In the genomic region with DNA sequence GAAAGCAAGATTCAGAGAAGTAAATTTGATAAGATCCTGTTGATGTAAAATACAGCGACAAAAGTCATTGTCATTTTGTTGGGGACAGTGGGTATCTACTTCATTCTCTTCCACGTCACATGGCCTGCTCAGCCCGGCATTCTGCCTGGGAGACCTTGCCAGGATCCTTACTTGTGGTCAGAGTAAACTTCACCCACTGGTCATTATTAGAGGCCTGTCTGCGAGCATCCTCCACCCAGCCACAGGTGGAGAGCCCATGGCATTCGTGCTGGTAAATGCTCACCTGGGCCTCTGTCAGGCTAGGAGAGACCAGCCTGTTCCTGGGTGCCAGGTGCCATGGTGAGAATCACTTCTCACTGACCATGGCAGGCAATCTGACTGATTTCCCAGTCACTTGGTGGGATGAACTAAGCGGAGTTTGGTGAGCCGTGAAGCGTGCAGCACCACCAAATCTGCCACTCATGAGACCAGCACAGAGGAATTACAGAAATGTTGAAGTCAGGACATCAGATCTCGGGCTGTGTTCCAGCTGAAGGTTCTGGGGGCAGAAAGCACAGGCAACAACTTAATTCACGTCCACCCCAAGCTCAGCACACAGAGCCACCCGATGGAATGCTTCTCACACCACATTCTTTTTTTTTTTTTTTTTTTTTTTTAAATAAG, we compare ENCODE assay signal across 31 cellular contexts.
DNase-seq lines count a peak whose midpoint lies in the region; ATAC-seq and TF ChIP-seq lines count a peak whose summit lies in the region.
"Had no signal": no experiment of that assay in that cellular context is flagged by ENCODE, and none has a peak within 500 bp of the region (broad histone marks: within the 10 kb centered on the region; RNA-seq: fewer than 3 reads in every experiment).

No MANE protein-coding gene starts in this region.

- no peak overlapping the region for H3K4me3 ChIP-seq in GM23338
- H3K4me3 ChIP-seq: esophagus muscularis mucosa, hepatocyte, SK-N-MC, skin epidermis, upper lobe of right lung had no signal

- peaks cover 6% of the 10 kb centered on the region for H3K27me3 Mint-ChIP-seq in GM23338 (ENCODE audit: insufficient read depth, low read depth, poor library complexity)
- no peaks in the 10 kb centered on the region for H3K27me3 Mint-ChIP-seq in WTC11 (ENCODE audit: low read depth)
- H3K27me3 Mint-ChIP-seq in activated T-cell treated with anti-CD3 and anti-CD28 coated beads, Interleukin-2, amount 50 U/mL, for 24 hours = no peaks in the 10 kb centered on the region
- H3K27me3 Mint-ChIP-seq: effector memory CD8-positive, alpha-beta T cell had no signal

- no peaks in the 10 kb centered on the region for H3K9me2 ChIP-seq in GM23338 (ENCODE audit: insufficient read depth)

- H3K9me3 Mint-ChIP-seq in GM23338 (no peaks in the 10 kb centered on the region), WTC11 (no peaks in the 10 kb centered on the region)
- H3K9me3 Mint-ChIP-seq in stimulated activated effector memory CD8-positive, alpha-beta T cell treated with anti-CD3 and anti-CD28 coated beads, Interleukin-12 subunit alpha, Interleukin-12 subunit beta, amount 100 ng/mL, for 72 hours = no peaks in the 10 kb centered on the region
- no peaks in the 10 kb centered on the region for H3K9me3 Mint-ChIP-seq in activated T-cell treated with anti-CD3 and anti-CD28 coated beads, Interleukin-2, amount 50 U/mL, for 24 hours
- H3K9me3 Mint-ChIP-seq: effector memory CD8-positive, alpha-beta T cell; natural killer cell had no signal

- no peak overlapping the region for H3K4me3 Mint-ChIP-seq in GM23338
- H3K4me3 Mint-ChIP-seq in WTC11 = no peak overlapping the region
- H3K4me3 Mint-ChIP-seq in stimulated activated effector memory CD8-positive, alpha-beta T cell treated with anti-CD3 and anti-CD28 coated beads, Interleukin-12 subunit alpha, Interleukin-12 subunit beta, amount 100 ng/mL, for 72 hours = no peak overlapping the region
- H3K4me3 Mint-ChIP-seq in activated T-cell treated with anti-CD3 and anti-CD28 coated beads, Interleukin-2, amount 50 U/mL, for 24 hours = no peak overlapping the region
- H3K4me3 Mint-ChIP-seq: effector memory CD8-positive, alpha-beta T cell; natural killer cell had no signal

- DNase-seq in GM23338 (ENCODE audit: low spot score) (no peak), WTC11 (ENCODE audit: low spot score) (no peak), glomerular visceral epithelial cell (ENCODE audit: extremely low spot score) (peak; percentile 95), NCI-H187 treated with DMSO at 0.1 percent for 48 hours (lab: John Stamatoyannopoulos, UW) (no peak), retina (no peak)
- no peak for DNase-seq in stimulated activated effector memory CD8-positive, alpha-beta T cell treated with anti-CD3 and anti-CD28 coated beads, Interleukin-12 subunit alpha, Interleukin-12 subunit beta, amount 100 ng/mL, for 72 hours (ENCODE audit: low spot score in 2 of 2)
- DNase-seq in activated T-cell treated with anti-CD3 and anti-CD28 coated beads, Interleukin-2, amount 50 U/mL, for 24 hours = no peak
- DNase-seq: activated CD4-positive, alpha-beta T cell treated with anti-CD3 and anti-CD28 coated beads for 48 hours; activated CD8-positive, alpha-beta memory T cell treated with anti-CD3 and anti-CD28 coated beads for 24 hours; activated gamma-delta T cell treated with Interleukin-2 at 50 U/mL for 16 hours; Caco-2; DMS79 treated with DMSO at 0.1 percent for 48 hours; effector memory CD8-positive, alpha-beta T cell; foreskin keratinocyte; GF-D8; HCEC 1CT; left ventricle myocardium superior; midbrain; natural killer cell; NCI-H1436; NCI-H2107; NCI-H446 treated with DMSO at 0.1 percent for 48 hours; NCI-H82; stimulated activated CD8-positive, alpha-beta memory T cell treated with anti-CD3 and anti-CD28 coated beads, Interleukin-4, amount 100 ng/mL, for 48 hours; upper lobe of right lung had no signal

- peaks cover 19% of the 10 kb centered on the region for H3K79me2 ChIP-seq in GM23338 (replicated peaks; ENCODE audit: insufficient read depth)

- CTCF ChIA-PET in WTC11 (lab: Charles Lee) = interaction anchor here (0.6 to 0.9 kb wide), 4 partner anchors 9 to 112 kb away, joined by 3 to 6 read pairs (median 3); no protein-coding TSS in a partner anchor

- no peak overlapping the region for H3K27ac Mint-ChIP-seq in GM23338
- peak overlapping the region; percentile 37; the same call in 1 of the 2 replicates for H3K27ac Mint-ChIP-seq in WTC11
- peak overlapping the region; percentile 40 for H3K27ac Mint-ChIP-seq in stimulated activated effector memory CD8-positive, alpha-beta T cell treated with anti-CD3 and anti-CD28 coated beads, Interleukin-12 subunit alpha, Interleukin-12 subunit beta, amount 100 ng/mL, for 72 hours
- no peak overlapping the region for H3K27ac Mint-ChIP-seq in activated T-cell treated with anti-CD3 and anti-CD28 coated beads, Interleukin-2, amount 50 U/mL, for 24 hours
- H3K27ac Mint-ChIP-seq: natural killer cell had no signal

- H3K4me1 Mint-ChIP-seq in GM23338 (peaks cover 27% of the 10 kb centered on the region), WTC11 (peaks cover 33% of the 10 kb centered on the region)
- no peaks in the 10 kb centered on the region for H3K4me1 Mint-ChIP-seq in stimulated activated effector memory CD8-positive, alpha-beta T cell treated with anti-CD3 and anti-CD28 coated beads, Interleukin-12 subunit alpha, Interleukin-12 subunit beta, amount 100 ng/mL, for 72 hours
- H3K4me1 Mint-ChIP-seq in activated T-cell treated with anti-CD3 and anti-CD28 coated beads, Interleukin-2, amount 50 U/mL, for 24 hours (ENCODE audit: low read depth) = peaks cover 5% of the 10 kb centered on the region

- H3K27ac ChIP-seq in GM23338 (ENCODE audit: low read depth) = 0 out of 2 replicates have a peak overlapping the region, but pooled peaks have one; percentile 74
- H3K27ac ChIP-seq: esophagus muscularis mucosa, foreskin keratinocyte, hepatocyte, KMS-11, SK-N-MC, skin epidermis, upper lobe of right lung had no signal

- 0 out of 2 replicates have a peak, but pooled peaks cover 3% of the 10 kb centered on the region for H3F3A ChIP-seq in GM23338 (replicated peaks; ENCODE audit: low read depth)

- no peak overlapping the region for H3K4me2 ChIP-seq in GM23338
- H3K4me2 ChIP-seq: hepatocyte, KMS-11 had no signal

- peaks cover 11% of the 10 kb centered on the region for H4K20me1 ChIP-seq in GM23338 (replicated peaks; ENCODE audit: insufficient read depth)

- peaks cover 27% of the 10 kb centered on the region; the same call in 1 of the 2 replicates for H3K4me1 ChIP-seq in GM23338 (ENCODE audit: insufficient read depth)
- H3K4me1 ChIP-seq: Caco-2, esophagus muscularis mucosa had no signal

- H3K36me3 Mint-ChIP-seq in GM23338 (ENCODE audit: low read depth) (no peaks in the 10 kb centered on the region; the same call in 2 of the 3 replicates), WTC11 (no peaks in the 10 kb centered on the region)
- no peaks in the 10 kb centered on the region for H3K36me3 Mint-ChIP-seq in stimulated activated effector memory CD8-positive, alpha-beta T cell treated with anti-CD3 and anti-CD28 coated beads, Interleukin-12 subunit alpha, Interleukin-12 subunit beta, amount 100 ng/mL, for 72 hours
- H3K36me3 Mint-ChIP-seq in activated T-cell treated with anti-CD3 and anti-CD28 coated beads, Interleukin-2, amount 50 U/mL, for 24 hours (ENCODE audit: low read depth) = peaks cover 6% of the 10 kb centered on the region
- H3K36me3 Mint-ChIP-seq: natural killer cell had no signal

- ATAC-seq in GM23338 (no peak), WTC11 (no peak), GM18861 (IDR thresholded peaks at IDR 0.05; ENCODE audit: unreplicated experiment) (no peak)
- no peak for ATAC-seq in stimulated activated effector memory CD8-positive, alpha-beta T cell treated with anti-CD3 and anti-CD28 coated beads, Interleukin-12 subunit alpha, Interleukin-12 subunit beta, amount 100 ng/mL, for 72 hours
- ATAC-seq: effector memory CD8-positive, alpha-beta T cell; foreskin keratinocyte; left ventricle myocardium superior; natural killer cell; upper lobe of right lung had no signal

- no peak overlapping the region for H2AFZ ChIP-seq in GM23338
- H2AFZ ChIP-seq: hepatocyte had no signal

- H3K27me3 ChIP-seq in GM23338 (ENCODE audit: insufficient read depth) = no peaks in the 10 kb centered on the region
- H3K27me3 ChIP-seq: esophagus muscularis mucosa, foreskin keratinocyte, hepatocyte, upper lobe of right lung had no signal

- no peak for TF ChIP-seq CTCF in GM23338 (conservative IDR thresholded peaks at IDR 0.05; ENCODE audit: low read depth in 2 of 2)
- TF ChIP-seq CTCF in WTC11 (IDR thresholded peaks at IDR 0.05) = no peak

- POLR2A ChIA-PET in WTC11 (lab: Charles Lee) = interaction anchor here (0.7 kb wide), 2 partner anchors 27 to 39 kb away, joined by 3 to 6 read pairs; no protein-coding TSS in a partner anchor

- H3K36me3 ChIP-seq in GM23338 (ENCODE audit: insufficient read depth) = no peaks in the 10 kb centered on the region
- H3K36me3 ChIP-seq: esophagus muscularis mucosa, upper lobe of right lung had no signal

TF ChIP-seq in GM23338, 12 proteins besides CTCF, POLR2A, EP300 and RAD21 (continues in another document):
- TF ChIP-seq JUNB (IDR thresholded peaks at IDR 0.05; ENCODE audit: unreplicated experiment) (no peak), NANOG (IDR thresholded peaks at IDR 0.05; ENCODE audit: borderline replicate concordance) (no peak), ETS1 (IDR thresholded peaks at IDR 0.05) (no peak), ZNF114 (CRISPR knock-in tag; IDR thresholded peaks at IDR 0.05) (no peak)

TF ChIP-seq in WTC11, 78 proteins besides CTCF, POLR2A, EP300 and RAD21 (continues in another document):
- TF ChIP-seq, protein P1, sequence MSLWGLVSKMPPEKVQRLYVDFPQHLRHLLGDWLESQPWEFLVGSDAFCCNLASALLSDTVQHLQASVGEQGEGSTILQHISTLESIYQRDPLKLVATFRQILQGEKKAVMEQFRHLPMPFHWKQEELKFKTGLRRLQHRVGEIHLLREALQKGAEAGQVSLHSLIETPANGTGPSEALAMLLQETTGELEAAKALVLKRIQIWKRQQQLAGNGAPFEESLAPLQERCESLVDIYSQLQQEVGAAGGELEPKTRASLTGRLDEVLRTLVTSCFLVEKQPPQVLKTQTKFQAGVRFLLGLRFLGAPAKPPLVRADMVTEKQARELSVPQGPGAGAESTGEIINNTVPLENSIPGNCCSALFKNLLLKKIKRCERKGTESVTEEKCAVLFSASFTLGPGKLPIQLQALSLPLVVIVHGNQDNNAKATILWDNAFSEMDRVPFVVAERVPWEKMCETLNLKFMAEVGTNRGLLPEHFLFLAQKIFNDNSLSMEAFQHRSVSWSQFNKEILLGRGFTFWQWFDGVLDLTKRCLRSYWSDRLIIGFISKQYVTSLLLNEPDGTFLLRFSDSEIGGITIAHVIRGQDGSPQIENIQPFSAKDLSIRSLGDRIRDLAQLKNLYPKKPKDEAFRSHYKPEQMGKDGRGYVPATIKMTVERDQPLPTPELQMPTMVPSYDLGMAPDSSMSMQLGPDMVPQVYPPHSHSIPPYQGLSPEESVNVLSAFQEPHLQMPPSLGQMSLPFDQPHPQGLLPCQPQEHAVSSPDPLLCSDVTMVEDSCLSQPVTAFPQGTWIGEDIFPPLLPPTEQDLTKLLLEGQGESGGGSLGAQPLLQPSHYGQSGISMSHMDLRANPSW (CRISPR knock-in tag; conservative IDR thresholded peaks at IDR 0.05; ENCODE audit: low read depth) = no peak
- TF ChIP-seq ZBTB21 (CRISPR knock-in tag; IDR thresholded peaks at IDR 0.05; ENCODE audit: borderline replicate concordance) (no peak), ZNF423 (CRISPR knock-in tag; IDR thresholded peaks at IDR 0.05) (no peak)

Comparison
In these comparisons a context has a peak if more than half of its experiments do, and no peak if none do; other contexts are left out.
1. H3K27ac Mint-ChIP-seq: peak in WTC11 (single experiment) and stimulated activated effector memory CD8-positive, alpha-beta T cell treated with anti-CD3 and anti-CD28 coated beads, Interleukin-12 subunit alpha, Interleukin-12 subunit beta, amount 100 ng/mL, for 72 hours (single experiment); none in GM23338 (single experiment) and activated T-cell treated with anti-CD3 and anti-CD28 coated beads, Interleukin-2, amount 50 U/mL, for 24 hours (single experiment).